In genomic region chr5:159951387-159951786, GRCh38 we compare ENCODE assay signal across 13 cellular contexts. TPM values are rescaled to one million over a fixed set of nuclear protein-coding genes. Genes with fewer than 3 reads are reported as not detected.
DNase-seq lines count a peak whose midpoint lies in the region; ATAC-seq and TF ChIP-seq lines count a peak whose summit lies in the region.
"Had no signal": no experiment of that assay in that cellular context is flagged by ENCODE, and none has a peak within 500 bp of the region (broad histone marks: within the 10 kb centered on the region; RNA-seq: fewer than 3 reads in every experiment).

No MANE protein-coding gene starts in this region.

- DNase-seq in GM12865 (ENCODE audit: low read depth), result peak; percentile 19
- peak; percentile 2 to 44 for DNase-seq in NCI-H524 (lab: John Stamatoyannopoulos, UW)
- peak; percentile 59 for DNase-seq in ecto neural progenitor cell (ENCODE audit: low spot score)
- peak; percentile 70 for DNase-seq in neural progenitor cell (ENCODE audit: low spot score)
- DNase-seq in T-helper 17 cell, result no peak
- DNase-seq: activated effector memory CD4-positive, alpha-beta T cell treated with anti-CD3 and anti-CD28 coated beads, Interleukin-2, amount 50 U/mL, for 16 hours; effector CD4-positive, alpha-beta T cell; NCI-H748 treated with DMSO at 0.1 percent for 48 hours; stimulated activated naive CD8-positive, alpha-beta T cell treated with anti-CD3 and anti-CD28 coated beads, Interleukin-15, amount 100 ng/mL, for 72 hours had no signal

- no peaks in the 10 kb centered on the region for H3K79me2 ChIP-seq in neural progenitor cell (ENCODE audit: low read depth)

- H3K4me3 Mint-ChIP-seq in neural progenitor cell, result no peak overlapping the region
- no peak overlapping the region for H3K4me3 Mint-ChIP-seq in T-helper 17 cell
- H3K4me3 Mint-ChIP-seq: stimulated activated naive CD8-positive, alpha-beta T cell treated with anti-CD3 and anti-CD28 coated beads, Interleukin-15, amount 100 ng/mL, for 72 hours had no signal

- no peak overlapping the region for H3K4me3 ChIP-seq in GM12865 (ENCODE audit: low read depth, low read length)
- H3K4me3 ChIP-seq in neural progenitor cell, result no peak overlapping the region
- H3K4me3 ChIP-seq: HAP-1 had no signal

- H3K9ac ChIP-seq in neural progenitor cell, result no peak overlapping the region

- H3K27ac Mint-ChIP-seq in neural progenitor cell (peak overlapping the region; percentile 9), T-helper 17 cell (no peak overlapping the region)
- H3K27ac Mint-ChIP-seq: stimulated activated naive CD8-positive, alpha-beta T cell treated with anti-CD3 and anti-CD28 coated beads, Interleukin-15, amount 100 ng/mL, for 72 hours had no signal

- no peak overlapping the region for H3K4me2 ChIP-seq in neural progenitor cell

- TF ChIP-seq CTCF in GM12865 (IDR thresholded peaks at IDR 0.05; ENCODE audit: insufficient read depth, low read depth, low read length, missing control alignments) (peak; percentile 49), neural progenitor cell (IDR thresholded peaks at IDR 0.05) (peak; percentile 62)

- H3K36me3 ChIP-seq in neural progenitor cell, result no peaks in the 10 kb centered on the region
- H3K36me3 ChIP-seq: HAP-1 had no signal

- H3K27me3 ChIP-seq in neural progenitor cell, result peaks cover 7% of the 10 kb centered on the region

- H3K27me3 Mint-ChIP-seq in neural progenitor cell (ENCODE audit: insufficient read depth, low read depth) (peaks cover 4% of the 10 kb centered on the region), T-helper 17 cell (peaks cover 47% of the 10 kb centered on the region)

- peaks cover 10% of the 10 kb centered on the region for H3K4me1 ChIP-seq in neural progenitor cell
- H3K4me1 ChIP-seq: HAP-1 had no signal

- H3K4me1 Mint-ChIP-seq in neural progenitor cell (peaks cover 21% of the 10 kb centered on the region), T-helper 17 cell (peaks cover 2% of the 10 kb centered on the region)
- H3K4me1 Mint-ChIP-seq: stimulated activated naive CD8-positive, alpha-beta T cell treated with anti-CD3 and anti-CD28 coated beads, Interleukin-15, amount 100 ng/mL, for 72 hours had no signal

- peak overlapping the region; percentile 39 for H2AFZ ChIP-seq in neural progenitor cell (replicated peaks)

- H3F3A ChIP-seq in neural progenitor cell (ENCODE audit: low read depth), result no peaks in the 10 kb centered on the region

- H3K36me3 Mint-ChIP-seq in neural progenitor cell, result no peaks in the 10 kb centered on the region
- no peaks in the 10 kb centered on the region for H3K36me3 Mint-ChIP-seq in T-helper 17 cell (ENCODE audit: low read depth)

- no peak for ATAC-seq in GM18858 (IDR thresholded peaks at IDR 0.05; ENCODE audit: unreplicated experiment)
- ATAC-seq in GM21576 (IDR thresholded peaks at IDR 0.05; ENCODE audit: unreplicated experiment), result no peak
- no peak for ATAC-seq in T-helper 17 cell
- ATAC-seq: left lobe of liver; stimulated activated naive CD8-positive, alpha-beta T cell treated with anti-CD3 and anti-CD28 coated beads, Interleukin-15, amount 100 ng/mL, for 72 hours had no signal

- H3K9me3 Mint-ChIP-seq in neural progenitor cell, result no peaks in the 10 kb centered on the region
- H3K9me3 Mint-ChIP-seq: stimulated activated naive CD8-positive, alpha-beta T cell treated with anti-CD3 and anti-CD28 coated beads, Interleukin-15, amount 100 ng/mL, for 72 hours had no signal

- H3K9me3 ChIP-seq in neural progenitor cell (ENCODE audit: low read depth) (no peaks in the 10 kb centered on the region), T-helper 17 cell (ENCODE audit: control insufficient read depth, low read length, poor library complexity, severe bottlenecking) (no peaks in the 10 kb centered on the region)
- H3K9me3 ChIP-seq: HAP-1 had no signal

- H4K20me1 ChIP-seq in neural progenitor cell (ENCODE audit: low read depth), result no peaks in the 10 kb centered on the region

- no peak overlapping the region for H3K27ac ChIP-seq in neural progenitor cell

RNA-seq across cellular contexts. Expression of gene ADRA1B, which starts 35.1 kb away (rescaled TPM):
- total RNA-seq in neural progenitor cell (ENCODE audit: low replicate concordance), result 0.59 TPM in 1 of 2 replicates, not detected in the other
- not detected for total RNA-seq in T-helper 17 cell

RNA-seq across cellular contexts. Expression of gene TTC1, which starts 57.6 kb away (rescaled TPM):
- total RNA-seq in neural progenitor cell (ENCODE audit: low replicate concordance) (45.2 and 50.0 TPM in 2 replicates), T-helper 17 cell (10 to 100 TPM; 24.0 to 24.3 TPM)

Comparison
In these comparisons a context has a peak if more than half of its experiments do, and no peak if none do; other contexts are left out.
1. DNase-seq: peak in GM12865 (single experiment), NCI-H524 (2 of 2), ecto neural progenitor cell (single experiment) and neural progenitor cell (single experiment); none in T-helper 17 cell (0 of 3).